ENCODE assay signal across 15 cellular contexts in the genomic region with DNA sequence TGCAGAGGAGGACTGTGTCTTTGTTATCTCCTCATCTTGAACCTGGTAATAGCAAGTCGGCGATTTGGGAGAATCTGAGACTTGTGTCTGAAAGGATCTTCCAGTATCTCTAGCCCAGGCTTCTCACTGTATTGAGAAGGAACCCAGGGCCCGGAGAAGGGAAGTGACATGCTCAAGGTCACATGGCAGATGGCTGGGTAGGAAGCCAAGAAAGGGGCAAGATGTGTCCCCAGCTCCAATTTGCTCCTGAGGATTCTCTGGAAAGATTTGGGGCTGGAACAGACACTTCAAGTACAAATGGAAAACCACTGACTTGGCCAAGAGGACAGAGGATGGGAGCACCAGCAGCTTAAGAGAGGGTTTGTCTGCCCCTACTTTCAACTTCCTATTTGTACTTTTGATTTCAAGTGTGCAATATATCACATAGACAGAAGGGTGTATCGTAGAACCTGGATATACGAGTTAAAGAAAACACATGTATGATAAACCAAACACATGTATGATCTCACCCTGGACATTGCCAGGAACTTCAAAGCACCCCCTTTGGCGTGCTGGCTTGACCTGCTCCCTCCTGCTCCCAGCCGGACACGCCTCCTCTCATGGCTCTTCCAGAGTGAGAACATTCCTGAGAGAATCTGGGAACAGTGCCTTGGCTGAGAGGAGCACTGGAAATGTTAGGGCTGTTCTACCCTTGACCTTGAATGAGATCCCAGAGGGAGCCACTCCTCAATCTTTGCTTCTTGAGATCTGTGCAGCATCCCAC.
DNase-seq lines count a peak whose midpoint lies in the region; ATAC-seq lines count a peak whose summit lies in the region.
"Had no signal": no experiment of that assay in that cellular context is flagged by ENCODE, and none has a peak within 500 bp of the region (broad histone marks: within the 10 kb centered on the region; RNA-seq: fewer than 3 reads in every experiment).

No MANE protein-coding gene starts in this region.

- H3K9me3 ChIP-seq in MG63: no peaks in the 10 kb centered on the region

- H3K27me3 ChIP-seq in MG63: no peaks in the 10 kb centered on the region
- H3K27me3 ChIP-seq in rectal smooth muscle tissue (ENCODE audit: control insufficient read depth, insufficient read depth, low read length): no peaks in the 10 kb centered on the region

- DNase-seq in AG08395 (ENCODE audit: low spot score) (peak; percentile 8), MG63 (peak; percentile 33), left cardiac atrium (peak; percentile 57), KBM-7 (no peak)
- DNase-seq in stimulated activated CD4-positive, alpha-beta T cell treated with anti-CD3 and anti-CD28 coated beads, Interleukin-4, amount 100 ng/mL, for 24 hours: no peak
- DNase-seq: activated CD4-positive, alpha-beta T cell treated with anti-CD3 and anti-CD28 coated beads, Interleukin-2, amount 10 ng/mL, durations not matched to agents 7 days and 5 days; activated naive CD8-positive, alpha-beta T cell treated with anti-CD3 and anti-CD28 coated beads, Interleukin-2, amount 10 ng/mL, durations not matched to agents 7 days and 5 days; activated T-cell treated with anti-CD3 and anti-CD28 coated beads, Interleukin-2, amount 50 U/mL, for 1 hour; NCI-H1417 treated with DMSO at 0.1 percent for 48 hours; NCI-H226; T1000 had no signal

- H3K4me3 ChIP-seq in MG63 (no peak overlapping the region), rectal smooth muscle tissue (ENCODE audit: low read length) (no peak overlapping the region)
- H3K4me3 ChIP-seq: K562 had no signal

- H3K4me1 ChIP-seq in rectal smooth muscle tissue (ENCODE audit: control insufficient read depth, insufficient read depth, low read length): peaks cover 16% of the 10 kb centered on the region

- intact Hi-C loops in left cardiac atrium (cut with DNase I): no loop called here

- in situ Hi-C loops in KBM-7 (cut with MboI; ENCODE audit: low pct_unique_long_range_greater_than_20kb, low sequenced_read_pairs): no loop called here

- H3K9ac ChIP-seq in rectal smooth muscle tissue (ENCODE audit: low read length): no peak overlapping the region

- peak overlapping the region; percentile 9 for H3K27ac ChIP-seq in rectal smooth muscle tissue (ENCODE audit: low read depth, low read length)

- H3K36me3 ChIP-seq in MG63 (no peaks in the 10 kb centered on the region), rectal smooth muscle tissue (ENCODE audit: control insufficient read depth, insufficient read depth, low read length) (no peaks in the 10 kb centered on the region)

- ATAC-seq in left cardiac atrium (peak; percentile 76 to 84), GM21360 (IDR thresholded peaks at IDR 0.05; ENCODE audit: unreplicated experiment) (no peak), GM19324 (IDR thresholded peaks at IDR 0.05; ENCODE audit: low FRiP score, unreplicated experiment) (no peak)

Comparison
In these comparisons a context has a peak if more than half of its experiments do, and no peak if none do; other contexts are left out.
1. DNase-seq: peak in AG08395 (single experiment), MG63 (single experiment) and left cardiac atrium (single experiment); none in stimulated activated CD4-positive, alpha-beta T cell treated with anti-CD3 and anti-CD28 coated beads, Interleukin-4, amount 100 ng/mL, for 24 hours (single experiment) and KBM-7 (single experiment).
2. ATAC-seq: peak in left cardiac atrium (2 of 2); none in GM21360 (single experiment) and GM19324 (single experiment).